28 cellular contexts compared by ENCODE assay signal in genomic region chr2:28934769-28935168, GRCh38. TPM values are rescaled to one million over a fixed set of nuclear protein-coding genes. Genes with fewer than 3 reads are reported as not detected.
"Had no signal": no experiment of that assay in that cellular context is flagged by ENCODE, and none has a peak within 500 bp of the region (broad histone marks: within the 10 kb centered on the region; RNA-seq: fewer than 3 reads in every experiment).

No MANE protein-coding gene starts in this region.

- H3K4me1 ChIP-seq: esophagus squamous epithelium, gastrocnemius medialis, left lung, lower lobe of right lung had no signal

- H3K27me3 ChIP-seq: esophagus squamous epithelium, gastrocnemius medialis, heart right ventricle, left lung had no signal

- ATAC-seq: effector memory CD8-positive, alpha-beta T cell; esophagus mucosa; gastrocnemius medialis; heart right ventricle; left cardiac atrium; left lung; left ventricle myocardium superior; lower lobe of right lung; mucosa of descending colon had no signal

- DNase-seq: cortex of kidney; effector CD8-positive, alpha-beta T cell; effector memory CD8-positive, alpha-beta T cell; endodermal cell; erythroblast; esophagus squamous epithelium; foreskin fibroblast; foreskin melanocyte; gastrocnemius medialis; glutamatergic neuron; head of caudate nucleus; heart right ventricle; hippocampal formation; left cardiac atrium; left lung; left ventricle myocardium superior; lower lobe of right lung; mesenchymal stem cell; mucosa of descending colon; naive B cell had no signal

- H3K9me3 ChIP-seq: esophagus squamous epithelium, gastrocnemius medialis, heart right ventricle, left lung, lower lobe of right lung, mucosa of descending colon had no signal

- H3K4me3 ChIP-seq: esophagus squamous epithelium, gastrocnemius medialis, heart right ventricle, left lung, lower lobe of right lung, mucosa of descending colon had no signal

- H3K27ac ChIP-seq: epithelial cell of prostate, esophagus squamous epithelium, gastrocnemius medialis, heart right ventricle, left lung, lower lobe of right lung had no signal

- FAIRE-seq: colon, endometrium, islet of Langerhans, keratinocyte had no signal

RNA-seq across cellular contexts. Expression of gene TOGARAM2, which starts 46.3 kb away (rescaled TPM):
- total RNA-seq: glomerular endothelial cell, kidney epithelial cell had no signal
